Comparison of ENCODE assay signal across 8 cellular contexts in the genomic region with DNA sequence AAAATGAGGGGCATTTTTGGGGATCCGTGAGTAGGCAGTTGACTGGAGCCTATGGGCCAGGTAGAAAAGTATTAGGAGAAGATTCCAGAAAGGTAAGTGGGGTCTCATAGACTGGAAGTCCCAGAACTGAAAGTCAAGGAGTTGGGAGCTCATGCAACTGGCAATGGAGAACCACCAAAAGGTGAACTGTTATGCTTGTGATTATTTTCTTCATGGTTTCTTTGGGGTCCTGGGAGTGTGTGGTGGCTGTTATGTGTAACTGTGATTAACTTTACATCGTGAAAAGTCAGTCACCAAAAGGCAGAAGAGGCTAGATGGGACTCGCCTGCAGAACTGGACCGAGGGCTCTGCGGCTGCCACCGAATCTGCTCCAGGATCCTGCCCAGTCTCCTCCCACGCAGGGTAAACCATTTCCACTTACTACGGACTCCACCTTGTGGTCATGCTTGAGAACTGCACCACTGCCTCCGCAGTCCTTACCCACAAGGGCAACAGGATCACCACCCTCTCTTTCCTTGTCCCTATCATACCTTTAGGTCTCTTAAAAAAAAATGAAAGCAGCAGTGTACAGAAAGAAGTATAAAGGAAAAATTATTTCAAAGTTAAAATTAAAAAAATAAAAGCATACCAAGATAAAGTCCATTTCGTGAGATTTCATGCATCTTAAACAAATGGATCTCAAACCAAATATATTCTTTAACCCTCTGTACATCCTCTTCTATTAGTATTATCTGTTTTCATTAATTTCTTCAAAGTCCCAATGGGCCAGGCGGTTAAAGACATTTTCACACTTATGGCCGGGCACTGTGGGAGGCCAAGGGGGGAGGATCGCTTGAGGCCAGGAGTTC. TPM values are rescaled to one million over a fixed set of nuclear protein-coding genes. Genes with fewer than 3 reads are reported as not detected.
A peak's percentile ranks its signal among the peaks of the same experiment; 100 is the strongest.
DNase-seq lines count a peak whose midpoint lies in the region; ATAC-seq, FAIRE-seq and TF ChIP-seq lines count a peak whose summit lies in the region.

No MANE protein-coding gene starts in this region.

- peak; percentile 97 for TF ChIP-seq CTCF in HepG2 (CRISPR knock-in tag; IDR thresholded peaks at IDR 0.05)

- TF ChIP-seq RAD21 in HepG2 (CRISPR knock-in tag; IDR thresholded peaks at IDR 0.05): peak; percentile 92

- no peak for TF ChIP-seq EP300 in HepG2 (IDR thresholded peaks at IDR 0.05; ENCODE audit: low read depth in 2 of 2, low read length in 2 of 2)
- no peak for TF ChIP-seq EP300 in HepG2 (CRISPR knock-in tag; IDR thresholded peaks at IDR 0.05; ENCODE audit: borderline replicate concordance)

- TF ChIP-seq POLR2A in HepG2 (IDR thresholded peaks at IDR 0.05; ENCODE audit: insufficient read depth in 1 of 2, low read depth in 2 of 2, low read length in 2 of 2): no peak

- H3K4me2 ChIP-seq in HepG2 (ENCODE audit: low read depth, low read length): no peak overlapping the region; the same call in 1 of the 2 replicates

- no peak overlapping the region for H3K27ac ChIP-seq in HepG2 (ENCODE audit: extremely low read length, insufficient read depth, low read length)

- H3K4me1 ChIP-seq in HepG2 (ENCODE audit: insufficient read depth, low read length): peaks cover 13% of the 10 kb centered on the region

- CTCF ChIA-PET in HepG2 (lab: Yijun Ruan, JAX; ENCODE audit: low intra/inter-chr PET ratio, low total read pairs): interaction anchor here (0.7 to 3.5 kb wide), 4 partner anchors 118 to 167 kb away, joined by 3 to 65 read pairs (median 4); no protein-coding TSS in a partner anchor

- H4K20me1 ChIP-seq in HepG2 (ENCODE audit: insufficient read depth, low read length): no peaks in the 10 kb centered on the region

- DNase-seq in 8988T: peak; percentile 55
- DNase-seq in NCI-H446 (lab: John Stamatoyannopoulos, UW): peak; percentile 44 to 74
- peak; percentile 59 for DNase-seq in activated CD4-positive, alpha-beta T cell treated with anti-CD3 and anti-CD28 coated beads for 1 hour
- peak; percentile 90 for DNase-seq in cerebellum (ENCODE audit: low spot score)
- DNase-seq in HepG2 (ENCODE audit: low spot score): peak; percentile 83
- DNase-seq in stimulated activated CD4-positive, alpha-beta T cell treated with anti-CD3 and anti-CD28 coated beads, Interleukin-4, amount 100 ng/mL, for 24 hours: peak; percentile 80

- peaks cover 2 to 14% of the 10 kb centered on the region in 2 experiments; a peak in 1 of 5 replicates for H3K36me3 ChIP-seq in HepG2 (replicated peaks in 1 of 2; ENCODE audit: control insufficient read depth in 1 of 2, insufficient read depth in 2 of 2, low read length in 2 of 2)

- peak; percentile 95 for FAIRE-seq in HepG2 (lab: Jason Lieb, UNC)

- ATAC-seq in GM18498 (IDR thresholded peaks at IDR 0.05; ENCODE audit: unreplicated experiment) (peak; percentile 93), HG03159 (IDR thresholded peaks at IDR 0.05; ENCODE audit: unreplicated experiment) (peak; percentile 79), HepG2 (peak; percentile 98)

- no peak overlapping the region for H2AFZ ChIP-seq in HepG2 (ENCODE audit: low read length)

- H3K4me3 ChIP-seq in HepG2 (replicated peaks in 1 of 3; ENCODE audit: insufficient read depth in 1 of 3, low read depth in 2 of 3, low read length in 3 of 3): no peak overlapping the region

- WGBS in HepG2 (ENCODE audit: low lambda C conversion rate): 39% methylated on average over 13 of the region's 13 CpGs

- H3K9ac ChIP-seq in HepG2 (ENCODE audit: insufficient read depth, low read depth, low read length): no peak overlapping the region

- no peaks in the 10 kb centered on the region for H3K27me3 ChIP-seq in HepG2 (ENCODE audit: control insufficient read depth in 1 of 2, insufficient read depth in 2 of 2, low read length in 2 of 2)

- BruUV-seq in HepG2 (replicated peaks; lab: Mats Ljungman, UMichigan): no TSS peak

- H3K9me3 ChIP-seq in HepG2 (ENCODE audit: low read length): no peaks in the 10 kb centered on the region

- in situ Hi-C loops in HepG2 (cut with HindIII; ENCODE audit: extremely low pct_ligation_motif_present, low pct_unique_long_range_greater_than_20kb): loop anchor here (5.0 kb wide), 1 partner anchor 123 kb away; no protein-coding TSS in a partner anchor

- no peaks in the 10 kb centered on the region for H3K79me2 ChIP-seq in HepG2 (ENCODE audit: insufficient read depth, low read length)

- intact Hi-C loops in HepG2 (cut with micrococcal nuclease; ENCODE audit: unreplicated experiment): loop anchor here (1.0 to 5.0 kb wide), 2 partner anchors 48 to 123 kb away; no protein-coding TSS in a partner anchor

- POLR2A ChIA-PET in HepG2 (lab: Yijun Ruan, JAX): interaction anchor here (1.3 kb wide), 1 partner anchor 123 kb away, joined by 5 read pairs; no protein-coding TSS in a partner anchor

TF ChIP-seq in HepG2, 621 proteins besides CTCF, POLR2A, EP300 and RAD21 (continues in another document):
- TF ChIP-seq GATAD2A (CRISPR knock-in tag; IDR thresholded peaks at IDR 0.05) (peak; percentile 68), ZMYM3 (CRISPR knock-in tag; IDR thresholded peaks at IDR 0.05) (0 out of 2 replicates have a peak, but pooled peaks have one; percentile 22), TOPORS (CRISPR knock-in tag; IDR thresholded peaks at IDR 0.05) (no peak), ZNF33B (CRISPR knock-in tag; IDR thresholded peaks at IDR 0.05) (0 out of 2 replicates have a peak, but pooled peaks have one; percentile 26)
- TF ChIP-seq, protein P1, sequence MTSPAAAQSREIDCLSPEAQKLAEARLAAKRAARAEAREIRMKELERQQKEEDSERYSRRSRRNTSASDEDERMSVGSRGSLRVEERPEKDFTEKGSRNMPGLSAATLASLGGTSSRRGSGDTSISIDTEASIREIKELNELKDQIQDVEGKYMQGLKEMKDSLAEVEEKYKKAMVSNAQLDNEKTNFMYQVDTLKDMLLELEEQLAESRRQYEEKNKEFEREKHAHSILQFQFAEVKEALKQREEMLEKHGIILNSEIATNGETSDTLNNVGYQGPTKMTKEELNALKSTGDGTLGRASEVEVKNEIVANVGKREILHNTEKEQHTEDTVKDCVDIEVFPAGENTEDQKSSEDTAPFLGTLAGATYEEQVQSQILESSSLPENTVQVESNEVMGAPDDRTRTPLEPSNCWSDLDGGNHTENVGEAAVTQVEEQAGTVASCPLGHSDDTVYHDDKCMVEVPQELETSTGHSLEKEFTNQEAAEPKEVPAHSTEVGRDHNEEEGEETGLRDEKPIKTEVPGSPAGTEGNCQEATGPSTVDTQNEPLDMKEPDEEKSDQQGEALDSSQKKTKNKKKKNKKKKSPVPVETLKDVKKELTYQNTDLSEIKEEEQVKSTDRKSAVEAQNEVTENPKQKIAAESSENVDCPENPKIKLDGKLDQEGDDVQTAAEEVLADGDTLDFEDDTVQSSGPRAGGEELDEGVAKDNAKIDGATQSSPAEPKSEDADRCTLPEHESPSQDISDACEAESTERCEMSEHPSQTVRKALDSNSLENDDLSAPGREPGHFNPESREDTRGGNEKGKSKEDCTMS (CRISPR knock-in tag; conservative IDR thresholded peaks at IDR 0.05): no peak

RNA-seq across cellular contexts. Expression of a gene that starts 15.6 kb away (rescaled TPM):
- total RNA-seq in cerebellum: 40.0 TPM
- 5.7 TPM in 2 replicates for total RNA-seq in HepG2 (2016; rRNA removed; fragmentation: Illumina TruSeq; extraction: Trizol)
- 1.9 TPM in 2 replicates for total RNA-seq in HepG2 (2016; cell fraction: cytosol; rRNA removed; fragmentation: Illumina TruSeq; extraction: Trizol; ENCODE audit: low read depth)
- total RNA-seq in HepG2 (2016; cell fraction: insoluble cytoplasmic fraction; rRNA removed; fragmentation: Illumina TruSeq; extraction: Trizol): 5.6 and 6.0 TPM in 2 replicates
- total RNA-seq in HepG2 (2016; cell fraction: membrane; rRNA removed; fragmentation: Illumina TruSeq; extraction: Trizol): 3.4 and 4.0 TPM in 2 replicates
- 7.9 and 8.3 TPM in 2 replicates for total RNA-seq in HepG2 (2016; cell fraction: nucleus; rRNA removed; fragmentation: Illumina TruSeq; extraction: Trizol)
- polyA plus RNA-seq in HepG2 (2011; rRNA removed): 9.3 and 12.5 TPM in 2 replicates
- 4.1 and 4.8 TPM in 2 replicates for polyA plus RNA-seq in HepG2 (2011; cell fraction: cytosol; rRNA removed)
- polyA plus RNA-seq in HepG2 (2011; cell fraction: nucleus; rRNA removed): 13.9 and 15.6 TPM in 2 replicates
- 5.5 and 6.4 TPM in 2 replicates for polyA plus RNA-seq in HepG2 (2012)
- polyA plus RNA-seq in HepG2 (2016; cell fraction: cytosol; fragmentation: Illumina TruSeq; extraction: Trizol; ENCODE audit: low read depth): 1.7 and 2.8 TPM in 2 replicates
- 5.5 and 8.7 TPM in 2 replicates for polyA plus RNA-seq in HepG2 (2016; cell fraction: insoluble cytoplasmic fraction; fragmentation: Illumina TruSeq; extraction: Trizol; ENCODE audit: low read depth)
- polyA plus RNA-seq in HepG2 (2016; cell fraction: membrane; fragmentation: Illumina TruSeq; extraction: Trizol; ENCODE audit: low read depth): 3.2 and 3.8 TPM in 2 replicates
- polyA plus RNA-seq in HepG2 (2016; cell fraction: nucleus; fragmentation: Illumina TruSeq; extraction: Trizol; ENCODE audit: insufficient read depth, low read depth): 8.7 and 9.2 TPM in 2 replicates
- 8.4 and 44.8 TPM in 2 replicates for polyA minus RNA-seq in HepG2 (2011; rRNA and poly(A)+ RNA removed; ENCODE audit: low replicate concordance)
- polyA minus RNA-seq in HepG2 (2011; cell fraction: cytosol; rRNA and poly(A)+ RNA removed): 5.8 and 6.2 TPM in 2 replicates
- 22.0 and 22.4 TPM in 2 replicates for polyA minus RNA-seq in HepG2 (2011; cell fraction: nucleus; rRNA and poly(A)+ RNA removed)

RNA-seq across cellular contexts. Expression of a gene that starts 51.4 kb away (rescaled TPM):
- total RNA-seq in cerebellum (44.3 TPM), HepG2 (2016; rRNA removed; fragmentation: Illumina TruSeq; extraction: Trizol) (24.4 and 39.6 TPM in 2 replicates)
- 7.9 and 8.9 TPM in 2 replicates for total RNA-seq in HepG2 (2016; cell fraction: cytosol; rRNA removed; fragmentation: Illumina TruSeq; extraction: Trizol; ENCODE audit: low read depth)
- 19.9 and 39.6 TPM in 2 replicates for total RNA-seq in HepG2 (2016; cell fraction: insoluble cytoplasmic fraction; rRNA removed; fragmentation: Illumina TruSeq; extraction: Trizol)
- total RNA-seq in HepG2 (2016; cell fraction: membrane; rRNA removed; fragmentation: Illumina TruSeq; extraction: Trizol): 15.6 and 16.1 TPM in 2 replicates
- 34.0 and 41.6 TPM in 2 replicates for total RNA-seq in HepG2 (2016; cell fraction: nucleus; rRNA removed; fragmentation: Illumina TruSeq; extraction: Trizol)
- polyA plus RNA-seq in HepG2 (2011; rRNA removed): 20.8 and 21.0 TPM in 2 replicates
- polyA plus RNA-seq in HepG2 (2011; cell fraction: cytosol; rRNA removed): 19.0 and 19.8 TPM in 2 replicates
- polyA plus RNA-seq in HepG2 (2011; cell fraction: nucleus; rRNA removed): 14.2 and 15.7 TPM in 2 replicates
- 19.0 and 28.6 TPM in 2 replicates for polyA plus RNA-seq in HepG2 (2012)
- polyA plus RNA-seq in HepG2 (2016; cell fraction: cytosol; fragmentation: Illumina TruSeq; extraction: Trizol; ENCODE audit: low read depth): 4.5 and 6.0 TPM in 2 replicates
- 16.3 and 20.1 TPM in 2 replicates for polyA plus RNA-seq in HepG2 (2016; cell fraction: insoluble cytoplasmic fraction; fragmentation: Illumina TruSeq; extraction: Trizol; ENCODE audit: low read depth)
- polyA plus RNA-seq in HepG2 (2016; cell fraction: membrane; fragmentation: Illumina TruSeq; extraction: Trizol; ENCODE audit: low read depth): 11.7 TPM in 2 replicates
- polyA plus RNA-seq in HepG2 (2016; cell fraction: nucleus; fragmentation: Illumina TruSeq; extraction: Trizol; ENCODE audit: insufficient read depth, low read depth): 47.5 and 51.6 TPM in 2 replicates
- 17.8 and 99.3 TPM in 2 replicates for polyA minus RNA-seq in HepG2 (2011; rRNA and poly(A)+ RNA removed; ENCODE audit: low replicate concordance)
- polyA minus RNA-seq in HepG2 (2011; cell fraction: cytosol; rRNA and poly(A)+ RNA removed): 42.1 and 43.6 TPM in 2 replicates
- 21.1 and 24.4 TPM in 2 replicates for polyA minus RNA-seq in HepG2 (2011; cell fraction: nucleus; rRNA and poly(A)+ RNA removed)
